ENCODE assay signal across 2 cellular contexts in the genomic region with DNA sequence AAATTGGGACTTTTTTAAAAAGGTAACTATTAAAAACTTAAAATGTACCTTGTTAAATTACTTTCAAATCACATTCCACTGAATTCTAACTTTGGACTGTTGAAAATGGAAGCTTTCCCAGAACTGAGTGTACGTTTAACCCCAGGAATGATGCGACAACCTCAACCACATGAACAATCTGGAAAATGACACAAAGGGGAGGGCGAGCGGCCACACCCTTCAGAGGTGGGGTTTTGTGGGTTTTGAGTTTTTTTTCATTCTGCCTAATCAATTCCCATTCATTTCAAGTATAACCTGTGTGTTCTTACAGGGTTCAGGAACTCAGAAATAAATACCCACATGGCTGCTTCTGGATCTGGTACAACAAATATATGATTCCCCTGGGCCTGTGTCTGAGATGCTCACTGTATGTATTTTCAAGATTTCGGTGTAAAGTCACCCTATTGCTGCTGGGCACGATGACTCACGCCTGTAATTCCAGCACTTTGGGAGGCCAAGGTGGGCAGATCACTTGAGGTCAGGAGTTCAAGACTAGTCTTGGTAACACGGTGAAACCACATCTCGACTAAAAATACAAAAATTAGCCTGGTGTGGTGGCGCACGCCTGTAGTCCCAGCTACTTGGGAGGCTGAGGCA.
TF ChIP-seq lines count a peak whose summit lies in the region.

No MANE protein-coding gene starts in this region.

TF ChIP-seq in IMR-90, 13 proteins besides CTCF, POLR2A, EP300 and RAD21:
- TF ChIP-seq, protein P1, sequence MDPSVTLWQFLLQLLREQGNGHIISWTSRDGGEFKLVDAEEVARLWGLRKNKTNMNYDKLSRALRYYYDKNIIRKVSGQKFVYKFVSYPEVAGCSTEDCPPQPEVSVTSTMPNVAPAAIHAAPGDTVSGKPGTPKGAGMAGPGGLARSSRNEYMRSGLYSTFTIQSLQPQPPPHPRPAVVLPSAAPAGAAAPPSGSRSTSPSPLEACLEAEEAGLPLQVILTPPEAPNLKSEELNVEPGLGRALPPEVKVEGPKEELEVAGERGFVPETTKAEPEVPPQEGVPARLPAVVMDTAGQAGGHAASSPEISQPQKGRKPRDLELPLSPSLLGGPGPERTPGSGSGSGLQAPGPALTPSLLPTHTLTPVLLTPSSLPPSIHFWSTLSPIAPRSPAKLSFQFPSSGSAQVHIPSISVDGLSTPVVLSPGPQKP (IDR thresholded peaks at IDR 0.05; ENCODE audit: borderline replicate concordance, low read depth, low read length) = no peak
- no peak for TF ChIP-seq RCOR1 (IDR thresholded peaks at IDR 0.05; ENCODE audit: insufficient replicate concordance, low read length)
- no peak for TF ChIP-seq CHD1 (IDR thresholded peaks at IDR 0.05; ENCODE audit: low read depth, low read length)
- TF ChIP-seq CEBPB (IDR thresholded peaks at IDR 0.05; ENCODE audit: low read depth, low read length) = no peak
- TF ChIP-seq RFX5 (IDR thresholded peaks at IDR 0.05; ENCODE audit: low read depth, low read length) = no peak
- TF ChIP-seq BHLHE40 (IDR thresholded peaks at IDR 0.05; ENCODE audit: low read depth, low read length) = no peak
- TF ChIP-seq, protein P2, sequence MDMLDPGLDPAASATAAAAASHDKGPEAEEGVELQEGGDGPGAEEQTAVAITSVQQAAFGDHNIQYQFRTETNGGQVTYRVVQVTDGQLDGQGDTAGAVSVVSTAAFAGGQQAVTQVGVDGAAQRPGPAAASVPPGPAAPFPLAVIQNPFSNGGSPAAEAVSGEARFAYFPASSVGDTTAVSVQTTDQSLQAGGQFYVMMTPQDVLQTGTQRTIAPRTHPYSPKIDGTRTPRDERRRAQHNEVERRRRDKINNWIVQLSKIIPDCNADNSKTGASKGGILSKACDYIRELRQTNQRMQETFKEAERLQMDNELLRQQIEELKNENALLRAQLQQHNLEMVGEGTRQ (IDR thresholded peaks at IDR 0.05; ENCODE audit: low read depth, low read length) = no peak
- TF ChIP-seq NFE2L2 (IDR thresholded peaks at IDR 0.05; ENCODE audit: low read depth, low read length) = no peak
- no peak for TF ChIP-seq FOS (IDR thresholded peaks at IDR 0.05; ENCODE audit: low read depth, low read length)
- no peak for TF ChIP-seq MAFK (IDR thresholded peaks at IDR 0.05; ENCODE audit: low read depth, low read length)
- TF ChIP-seq SMC3 (IDR thresholded peaks at IDR 0.05; ENCODE audit: low read depth, low read length) = no peak
- no peak for TF ChIP-seq MXI1 (IDR thresholded peaks at IDR 0.05; ENCODE audit: borderline replicate concordance, low read depth, low read length)
- TF ChIP-seq MAZ (IDR thresholded peaks at IDR 0.05; ENCODE audit: borderline replicate concordance, low read depth, low read length) = no peak

TF ChIP-seq in WTC11, 78 proteins besides CTCF, POLR2A, EP300 and RAD21 (continued from another document):
- TF ChIP-seq, protein P3, sequence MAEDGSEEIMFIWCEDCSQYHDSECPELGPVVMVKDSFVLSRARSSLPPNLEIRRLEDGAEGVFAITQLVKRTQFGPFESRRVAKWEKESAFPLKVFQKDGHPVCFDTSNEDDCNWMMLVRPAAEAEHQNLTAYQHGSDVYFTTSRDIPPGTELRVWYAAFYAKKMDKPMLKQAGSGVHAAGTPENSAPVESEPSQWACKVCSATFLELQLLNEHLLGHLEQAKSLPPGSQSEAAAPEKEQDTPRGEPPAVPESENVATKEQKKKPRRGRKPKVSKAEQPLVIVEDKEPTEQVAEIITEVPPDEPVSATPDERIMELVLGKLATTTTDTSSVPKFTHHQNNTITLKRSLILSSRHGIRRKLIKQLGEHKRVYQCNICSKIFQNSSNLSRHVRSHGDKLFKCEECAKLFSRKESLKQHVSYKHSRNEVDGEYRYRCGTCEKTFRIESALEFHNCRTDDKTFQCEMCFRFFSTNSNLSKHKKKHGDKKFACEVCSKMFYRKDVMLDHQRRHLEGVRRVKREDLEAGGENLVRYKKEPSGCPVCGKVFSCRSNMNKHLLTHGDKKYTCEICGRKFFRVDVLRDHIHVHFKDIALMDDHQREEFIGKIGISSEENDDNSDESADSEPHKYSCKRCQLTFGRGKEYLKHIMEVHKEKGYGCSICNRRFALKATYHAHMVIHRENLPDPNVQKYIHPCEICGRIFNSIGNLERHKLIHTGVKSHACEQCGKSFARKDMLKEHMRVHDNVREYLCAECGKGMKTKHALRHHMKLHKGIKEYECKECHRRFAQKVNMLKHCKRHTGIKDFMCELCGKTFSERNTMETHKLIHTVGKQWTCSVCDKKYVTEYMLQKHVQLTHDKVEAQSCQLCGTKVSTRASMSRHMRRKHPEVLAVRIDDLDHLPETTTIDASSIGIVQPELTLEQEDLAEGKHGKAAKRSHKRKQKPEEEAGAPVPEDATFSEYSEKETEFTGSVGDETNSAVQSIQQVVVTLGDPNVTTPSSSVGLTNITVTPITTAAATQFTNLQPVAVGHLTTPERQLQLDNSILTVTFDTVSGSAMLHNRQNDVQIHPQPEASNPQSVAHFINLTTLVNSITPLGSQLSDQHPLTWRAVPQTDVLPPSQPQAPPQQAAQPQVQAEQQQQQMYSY (CRISPR knock-in tag; IDR thresholded peaks at IDR 0.05) = no peak
- TF ChIP-seq ZNF138 (CRISPR knock-in tag; conservative IDR thresholded peaks at IDR 0.05) (no peak), NFATC4 (CRISPR knock-in tag; IDR thresholded peaks at IDR 0.05) (no peak), FOXJ3 (CRISPR knock-in tag; IDR thresholded peaks at IDR 0.05; ENCODE audit: borderline replicate concordance) (no peak), ETV6 (CRISPR knock-in tag; IDR thresholded peaks at IDR 0.05) (no peak), CREB1 (CRISPR knock-in tag; IDR thresholded peaks at IDR 0.05) (no peak), SP1 (CRISPR knock-in tag; conservative IDR thresholded peaks at IDR 0.05) (no peak)
- TF ChIP-seq, protein P4, sequence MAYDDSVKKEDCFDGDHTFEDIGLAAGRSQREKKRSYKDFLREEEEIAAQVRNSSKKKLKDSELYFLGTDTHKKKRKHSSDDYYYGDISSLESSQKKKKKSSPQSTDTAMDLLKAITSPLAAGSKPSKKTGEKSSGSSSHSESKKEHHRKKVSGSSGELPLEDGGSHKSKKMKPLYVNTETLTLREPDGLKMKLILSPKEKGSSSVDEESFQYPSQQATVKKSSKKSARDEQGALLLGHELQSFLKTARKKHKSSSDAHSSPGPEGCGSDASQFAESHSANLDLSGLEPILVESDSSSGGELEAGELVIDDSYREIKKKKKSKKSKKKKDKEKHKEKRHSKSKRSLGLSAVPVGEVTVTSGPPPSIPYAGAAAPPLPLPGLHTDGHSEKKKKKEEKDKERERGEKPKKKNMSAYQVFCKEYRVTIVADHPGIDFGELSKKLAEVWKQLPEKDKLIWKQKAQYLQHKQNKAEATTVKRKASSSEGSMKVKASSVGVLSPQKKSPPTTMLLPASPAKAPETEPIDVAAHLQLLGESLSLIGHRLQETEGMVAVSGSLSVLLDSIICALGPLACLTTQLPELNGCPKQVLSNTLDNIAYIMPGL (CRISPR knock-in tag; IDR thresholded peaks at IDR 0.05) = no peak
- TF ChIP-seq, protein P5, sequence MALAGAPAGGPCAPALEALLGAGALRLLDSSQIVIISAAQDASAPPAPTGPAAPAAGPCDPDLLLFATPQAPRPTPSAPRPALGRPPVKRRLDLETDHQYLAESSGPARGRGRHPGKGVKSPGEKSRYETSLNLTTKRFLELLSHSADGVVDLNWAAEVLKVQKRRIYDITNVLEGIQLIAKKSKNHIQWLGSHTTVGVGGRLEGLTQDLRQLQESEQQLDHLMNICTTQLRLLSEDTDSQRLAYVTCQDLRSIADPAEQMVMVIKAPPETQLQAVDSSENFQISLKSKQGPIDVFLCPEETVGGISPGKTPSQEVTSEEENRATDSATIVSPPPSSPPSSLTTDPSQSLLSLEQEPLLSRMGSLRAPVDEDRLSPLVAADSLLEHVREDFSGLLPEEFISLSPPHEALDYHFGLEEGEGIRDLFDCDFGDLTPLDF (CRISPR knock-in tag; IDR thresholded peaks at IDR 0.05) = no peak
TF ChIP-seq in WTC11: peak in this region for 0.
